1 cellular context compared by ENCODE assay signal in genomic region chr19:7925171-7925837, GRCh38.
TF ChIP-seq lines count a peak whose summit lies in the region.

No MANE protein-coding gene starts in this region.

TF ChIP-seq in endothelial cell of umbilical vein, 7 proteins besides CTCF, POLR2A, EP300 and RAD21:
- TF ChIP-seq, protein P1, sequence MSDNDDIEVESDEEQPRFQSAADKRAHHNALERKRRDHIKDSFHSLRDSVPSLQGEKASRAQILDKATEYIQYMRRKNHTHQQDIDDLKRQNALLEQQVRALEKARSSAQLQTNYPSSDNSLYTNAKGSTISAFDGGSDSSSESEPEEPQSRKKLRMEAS (IDR thresholded peaks at IDR 0.05; ENCODE audit: insufficient read depth, insufficient read length): peak; percentile 95
- TF ChIP-seq EZH2 (IDR thresholded peaks at IDR 0.05; ENCODE audit: borderline replicate concordance, low read depth, low read length, severe bottlenecking): no peak
- peak; percentile 29 for TF ChIP-seq POLR2AphosphoS5 (IDR thresholded peaks at IDR 0.05; ENCODE audit: insufficient read depth, low read depth, low read length)
- no peak for TF ChIP-seq JUN (IDR thresholded peaks at IDR 0.05; ENCODE audit: borderline replicate concordance, insufficient read depth, insufficient read length, low read depth)
- TF ChIP-seq GATA2 (IDR thresholded peaks at IDR 0.05; ENCODE audit: insufficient read depth, insufficient read length, low read depth, low read length): no peak
- TF ChIP-seq FOS (IDR thresholded peaks at IDR 0.05; ENCODE audit: borderline replicate concordance, insufficient read depth, low read length): no peak
- TF ChIP-seq MYC (IDR thresholded peaks at IDR 0.05; ENCODE audit: low read depth, low read length): peak; percentile 80
